In genomic region chr11:95341246-95341645, GRCh38 we compare ENCODE assay signal across 17 cellular contexts.
A peak's percentile ranks its signal among the peaks of the same experiment; 100 is the strongest.
DNase-seq lines count a peak whose midpoint lies in the region; ATAC-seq and TF ChIP-seq lines count a peak whose summit lies in the region.
"Had no signal": no experiment of that assay in that cellular context is flagged by ENCODE, and none has a peak within 500 bp of the region (broad histone marks: within the 10 kb centered on the region; RNA-seq: fewer than 3 reads in every experiment).

No MANE protein-coding gene starts in this region.

- TF ChIP-seq POLR2A in breast epithelium (IDR thresholded peaks at IDR 0.05), result no peak
- TF ChIP-seq POLR2A in ovary (IDR thresholded peaks at IDR 0.05), result no peak

- TF ChIP-seq EP300 in ovary (IDR thresholded peaks at IDR 0.05), result no peak

- H3K27me3 Mint-ChIP-seq in MCF 10A (ENCODE audit: insufficient read depth, unreplicated experiment), result no peaks in the 10 kb centered on the region

- H3K9me3 ChIP-seq in breast epithelium, result no peaks in the 10 kb centered on the region
- no peaks in the 10 kb centered on the region for H3K9me3 ChIP-seq in ovary
- H3K9me3 ChIP-seq: colonic mucosa, thoracic aorta had no signal

- H3K27ac ChIP-seq in breast epithelium, result peak overlapping the region; percentile 78 to 88
- peak overlapping the region in 1 of 2 donors; percentile 78 for H3K27ac ChIP-seq in ovary
- H3K27ac ChIP-seq: colonic mucosa, thoracic aorta had no signal

- H3K4me3 Mint-ChIP-seq in MCF 10A (ENCODE audit: unreplicated experiment), result no peak overlapping the region
- H3K4me3 Mint-ChIP-seq: CD8-positive, alpha-beta memory T cell had no signal

- no peaks in the 10 kb centered on the region for H3K9me3 Mint-ChIP-seq in MCF 10A (ENCODE audit: unreplicated experiment)
- H3K9me3 Mint-ChIP-seq: CD8-positive, alpha-beta memory T cell had no signal

- WGBS in ovary, 3 donors, result 46 to 62% (median 51%) methylated on average over 8 of the region's 8 CpGs

- ATAC-seq in GM19035 (IDR thresholded peaks at IDR 0.05; ENCODE audit: unreplicated experiment), result no peak

- no peak for TF ChIP-seq CTCF in breast epithelium (IDR thresholded peaks at IDR 0.05)
- no peak for TF ChIP-seq CTCF in MCF 10A (IDR thresholded peaks at IDR 0.05; ENCODE audit: unreplicated experiment)
- TF ChIP-seq CTCF in foreskin fibroblast (IDR thresholded peaks at IDR 0.05; ENCODE audit: low read depth, low read length), result no peak
- TF ChIP-seq CTCF in ovary (IDR thresholded peaks at IDR 0.05), result no peak

- H3K27ac Mint-ChIP-seq in MCF 10A (ENCODE audit: low read depth, unreplicated experiment), result no peak overlapping the region
- H3K27ac Mint-ChIP-seq: CD8-positive, alpha-beta memory T cell had no signal

- BruUV-seq in MCF 10A (replicated peaks; lab: Mats Ljungman, UMichigan), result no TSS peak

- no peaks in the 10 kb centered on the region for H3K36me3 Mint-ChIP-seq in MCF 10A (ENCODE audit: insufficient read depth, unreplicated experiment)

- peaks cover 0 to 23% of the 10 kb centered on the region in 2 donors for H3K4me1 ChIP-seq in breast epithelium
- H3K4me1 ChIP-seq in ovary (ENCODE audit: insufficient read depth), result peaks cover 16% of the 10 kb centered on the region
- H3K4me1 ChIP-seq: colonic mucosa had no signal

- H3K4me1 Mint-ChIP-seq in MCF 10A (ENCODE audit: insufficient read depth, unreplicated experiment), result peaks cover 7% of the 10 kb centered on the region

- H3K36me3 ChIP-seq in breast epithelium (no peaks in the 10 kb centered on the region), ovary (no peaks in the 10 kb centered on the region)
- H3K36me3 ChIP-seq: colonic mucosa, thoracic aorta had no signal

- no peak for DNase-seq in breast epithelium (ENCODE audit: low spot score in 2 of 2)
- no peak for DNase-seq in MCF 10A (ENCODE audit: unreplicated experiment)
- peak; percentile 87 to 94 for DNase-seq in foreskin fibroblast
- peak in 4 of 5 donors; percentile 28 to 47 (median 38) for DNase-seq in ovary
- DNase-seq in mesenteric fat pad (ENCODE audit: low spot score), result no peak
- no peak for DNase-seq in UCSD-AML1 (lab: John Stamatoyannopoulos, UW; ENCODE audit: unreplicated experiment)
- DNase-seq in activated CD4-positive, CD25-positive, alpha-beta regulatory T cell (lab: John Stamatoyannopoulos, UW), result no peak
- DNase-seq: activated CD4-positive, alpha-beta T cell treated with anti-CD3 and anti-CD28 coated beads for 1 hour; activated CD8-positive, alpha-beta memory T cell treated with anti-CD3 and anti-CD28 coated beads, Interleukin-2, amount 50 U/mL, for 48 hours; activated naive CD4-positive, alpha-beta T cell treated with Interleukin-2 at 50 U/mL for 16 hours; CD8-positive, alpha-beta memory T cell; colonic mucosa; EL; head of caudate nucleus; NCI-H2029 had no signal

- H3K27me3 ChIP-seq in breast epithelium (no peaks in the 10 kb centered on the region), ovary (no peaks in the 10 kb centered on the region)
- H3K27me3 ChIP-seq: colonic mucosa had no signal

- H3K4me3 ChIP-seq in breast epithelium, result no peak overlapping the region
- no peak overlapping the region for H3K4me3 ChIP-seq in foreskin fibroblast (ENCODE audit: low read depth in 1 of 2, low read length in 2 of 2)
- H3K4me3 ChIP-seq in ovary, result no peak overlapping the region
- H3K4me3 ChIP-seq: colonic mucosa, thoracic aorta had no signal

- intact Hi-C loops in breast epithelium (cut with DNase I; ENCODE audit: low total_unique reads) (no loop called here), MCF 10A (cut with micrococcal nuclease) (no loop called here), ovary (cut with DNase I) (no loop called here)

- POLR2A ChIA-PET in MCF 10A (lab: Yijun Ruan, JAX), result no interaction called here

- CTCF ChIA-PET in MCF 10A (lab: Yijun Ruan, JAX), result no interaction called here

Comparison
In these comparisons a context has a peak if more than half of its experiments do, and no peak if none do; other contexts are left out.
1. DNase-seq: peak in foreskin fibroblast (2 of 2) and ovary (4 of 5); none in breast epithelium (0 of 2), MCF 10A (single experiment), mesenteric fat pad (single experiment), UCSD-AML1 (single experiment) and activated CD4-positive, CD25-positive, alpha-beta regulatory T cell (0 of 4).